Comparison of ENCODE assay signal across 1 cellular context in genomic region chr16:23148513-23149266, GRCh38.
TF ChIP-seq lines count a peak whose summit lies in the region.

No MANE protein-coding gene starts in this region.

TF ChIP-seq in K562, 482 proteins besides CTCF, POLR2A, EP300 and RAD21 (continued from another document and continues in another):
- TF ChIP-seq MECOM (CRISPR knock-in tag; IDR thresholded peaks at IDR 0.05) (no peak), PPARD (CRISPR knock-in tag; IDR thresholded peaks at IDR 0.05) (no peak), BCOR (IDR thresholded peaks at IDR 0.05) (no peak), CHD4 (IDR thresholded peaks at IDR 0.05; ENCODE audit: insufficient read depth, insufficient replicate concordance, low read depth, low read length, poor library complexity, severe bottlenecking) (peak; percentile 46), KDM1A (IDR thresholded peaks at IDR 0.05) (no peak), ZNF586 (CRISPR knock-in tag; conservative IDR thresholded peaks at IDR 0.05) (no peak), ZNF140 (CRISPR knock-in tag; IDR thresholded peaks at IDR 0.05) (no peak), ZNF184 (CRISPR knock-in tag; IDR thresholded peaks at IDR 0.05) (no peak), RBM14 (IDR thresholded peaks at IDR 0.05; ENCODE audit: borderline replicate concordance, insufficient read depth, low read depth, low read length) (no peak), GATAD2A (IDR thresholded peaks at IDR 0.05) (no peak), NR2F6 (CRISPR knock-in tag; IDR thresholded peaks at IDR 0.05) (no peak), NRF1 (conservative IDR thresholded peaks at IDR 0.05 in 1 of 2, IDR thresholded peaks at IDR 0.05 in 1 of 2) (peak; percentile 51 to 64; a peak in 3 of 4 replicates), ZNF277 (CRISPR knock-in tag; IDR thresholded peaks at IDR 0.05; ENCODE audit: borderline replicate concordance) (no peak), ARID1B (IDR thresholded peaks at IDR 0.05) (no peak), ZNF197 (CRISPR knock-in tag; IDR thresholded peaks at IDR 0.05; ENCODE audit: low read depth) (no peak), ZNF511 (CRISPR knock-in tag; IDR thresholded peaks at IDR 0.05) (no peak), HCFC1 (IDR thresholded peaks at IDR 0.05; ENCODE audit: low read depth, low read length) (no peak), ZNF75A (CRISPR knock-in tag; IDR thresholded peaks at IDR 0.05) (no peak), ZNF668 (CRISPR knock-in tag; IDR thresholded peaks at IDR 0.05) (no peak), ZBTB12 (CRISPR knock-in tag; IDR thresholded peaks at IDR 0.05) (no peak), RHOXF2B (CRISPR knock-in tag; conservative IDR thresholded peaks at IDR 0.05) (no peak), HDAC8 (tag; IDR thresholded peaks at IDR 0.05) (no peak), E4F1 (CRISPR knock-in tag; IDR thresholded peaks at IDR 0.05; ENCODE audit: borderline replicate concordance) (no peak), ZFP91 (CRISPR knock-in tag; IDR thresholded peaks at IDR 0.05) (no peak), ELF2 (CRISPR knock-in tag; IDR thresholded peaks at IDR 0.05) (no peak), ZNF280B (CRISPR knock-in tag; IDR thresholded peaks at IDR 0.05) (no peak), ZNF589 (CRISPR knock-in tag; IDR thresholded peaks at IDR 0.05; ENCODE audit: low read depth) (peak; percentile 6), ZNF655 (CRISPR knock-in tag; IDR thresholded peaks at IDR 0.05) (no peak), CC2D1A (IDR thresholded peaks at IDR 0.05) (no peak), HINFP (tag; conservative IDR thresholded peaks at IDR 0.05; ENCODE audit: low read depth) (no peak), MTA2 (IDR thresholded peaks at IDR 0.05; ENCODE audit: low read depth) (no peak), ZNF778 (CRISPR knock-in tag; IDR thresholded peaks at IDR 0.05) (no peak), PCBP1 (IDR thresholded peaks at IDR 0.05; ENCODE audit: low read depth, low read length, poor library complexity, severe bottlenecking) (no peak), EWSR1 (IDR thresholded peaks at IDR 0.05; ENCODE audit: borderline replicate concordance, low read depth, partially characterized antibody) (no peak), ZNF584 (CRISPR knock-in tag; IDR thresholded peaks at IDR 0.05; ENCODE audit: low read depth) (no peak), LCOR (CRISPR knock-in tag; IDR thresholded peaks at IDR 0.05) (no peak), MTA1 (IDR thresholded peaks at IDR 0.05; ENCODE audit: borderline replicate concordance) (no peak), ZNF124 (CRISPR knock-in tag; IDR thresholded peaks at IDR 0.05) (no peak), ATF4 (CRISPR knock-in tag; IDR thresholded peaks at IDR 0.05) (no peak), MCM3 (IDR thresholded peaks at IDR 0.05) (no peak), PTBP1 (IDR thresholded peaks at IDR 0.05; ENCODE audit: low read depth, low read length) (no peak), ATF6 (CRISPR knock-in tag; IDR thresholded peaks at IDR 0.05) (no peak), ETV5 (CRISPR knock-in tag; IDR thresholded peaks at IDR 0.05; ENCODE audit: low read depth) (no peak), HDAC6 (IDR thresholded peaks at IDR 0.05; ENCODE audit: low read depth, low read length) (no peak), TAF1 (IDR thresholded peaks at IDR 0.05; ENCODE audit: control insufficient read depth, extremely low read depth, insufficient read depth, low read length, severe bottlenecking) (no peak), EZH2 (IDR thresholded peaks at IDR 0.05; ENCODE audit: borderline replicate concordance, low read depth, low read length) (no peak), PRMT5 (CRISPR knock-in tag; IDR thresholded peaks at IDR 0.05) (no peak), ZNF764 (CRISPR knock-in tag; IDR thresholded peaks at IDR 0.05; ENCODE audit: low read depth) (no peak), ZNF583 (CRISPR knock-in tag; IDR thresholded peaks at IDR 0.05) (no peak), SETDB1 (IDR thresholded peaks at IDR 0.05; ENCODE audit: low read length) (no peak), NR2C2 (CRISPR knock-in tag; IDR thresholded peaks at IDR 0.05) (no peak), NR2C2 (tag; IDR thresholded peaks at IDR 0.05) (peak; percentile 54; the same call in 1 of the 2 replicates), HOMEZ (CRISPR knock-in tag; IDR thresholded peaks at IDR 0.05) (no peak), ESRRB (CRISPR knock-in tag; IDR thresholded peaks at IDR 0.05; ENCODE audit: borderline replicate concordance) (no peak), E2F4 (CRISPR knock-in tag; IDR thresholded peaks at IDR 0.05; ENCODE audit: low read depth) (no peak), PHB (CRISPR knock-in tag; IDR thresholded peaks at IDR 0.05) (no peak)
